Comparison of ENCODE assay signal across 1 cellular context in genomic region chr10:102630663-102631062, GRCh38.
TF ChIP-seq lines count a peak whose summit lies in the region.

No MANE protein-coding gene starts in this region.

TF ChIP-seq in IMR-90, 13 proteins besides CTCF, POLR2A, EP300 and RAD21:
- TF ChIP-seq CHD1 (IDR thresholded peaks at IDR 0.05; ENCODE audit: low read depth, low read length) (no peak), BHLHE40 (IDR thresholded peaks at IDR 0.05; ENCODE audit: low read depth, low read length) (no peak), RFX5 (IDR thresholded peaks at IDR 0.05; ENCODE audit: low read depth, low read length) (no peak), RCOR1 (IDR thresholded peaks at IDR 0.05; ENCODE audit: insufficient replicate concordance, low read length) (no peak), MXI1 (IDR thresholded peaks at IDR 0.05; ENCODE audit: borderline replicate concordance, low read depth, low read length) (no peak), FOS (IDR thresholded peaks at IDR 0.05; ENCODE audit: low read depth, low read length) (no peak), ELK1 (IDR thresholded peaks at IDR 0.05; ENCODE audit: borderline replicate concordance, low read depth, low read length) (no peak), NFE2L2 (IDR thresholded peaks at IDR 0.05; ENCODE audit: low read depth, low read length) (no peak), CEBPB (IDR thresholded peaks at IDR 0.05; ENCODE audit: low read depth, low read length) (no peak), SMC3 (IDR thresholded peaks at IDR 0.05; ENCODE audit: low read depth, low read length) (no peak), MAFK (IDR thresholded peaks at IDR 0.05; ENCODE audit: low read depth, low read length) (no peak)
